Comparison of ENCODE assay signal across 8 cellular contexts in the genomic region with DNA sequence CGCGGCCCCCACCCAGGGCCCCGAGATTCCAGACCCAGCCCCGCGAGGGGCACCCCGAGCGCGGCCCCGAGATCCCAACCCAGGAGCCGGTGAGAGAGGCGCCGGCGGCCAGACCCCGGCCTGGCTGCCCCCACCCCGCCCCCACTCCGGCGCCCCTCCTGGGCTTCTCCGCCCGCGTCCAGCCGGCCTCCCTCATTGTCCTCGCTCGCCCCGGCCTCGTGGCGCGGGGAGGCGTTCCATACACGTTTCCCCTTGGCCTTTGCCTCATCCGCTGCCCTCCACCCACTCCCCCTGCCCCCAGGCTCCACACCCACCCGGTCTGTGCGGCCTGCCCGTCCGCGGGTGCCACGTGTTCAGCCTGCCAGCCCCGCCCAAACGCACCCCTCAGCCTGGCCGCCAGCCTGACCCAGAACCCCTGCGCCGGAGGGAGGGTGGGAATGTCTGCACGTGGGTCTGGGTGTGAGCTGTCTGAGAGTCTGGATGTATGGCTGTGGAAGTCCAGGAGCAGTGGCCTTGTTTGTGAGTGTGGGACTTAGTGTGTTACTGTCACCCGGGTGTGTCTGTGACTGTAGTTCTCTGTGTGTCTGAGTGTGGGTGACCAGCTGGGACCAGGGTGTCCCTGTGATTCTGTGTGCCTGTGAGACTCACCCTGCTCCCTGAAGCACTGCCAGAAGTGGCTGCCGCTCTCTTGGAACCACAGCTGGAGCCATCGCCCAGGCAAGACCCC. TPM values are rescaled to one million over a fixed set of nuclear protein-coding genes. Genes with fewer than 3 reads are reported as not detected.
DNase-seq lines count a peak whose midpoint lies in the region; ATAC-seq and TF ChIP-seq lines count a peak whose summit lies in the region.

No MANE protein-coding gene starts in this region.

- intact Hi-C loops in PC-3 (cut with micrococcal nuclease), result no loop called here
- intact Hi-C loops in body of pancreas (cut with DNase I), result no loop called here

- H3K9ac ChIP-seq in PC-3 (ENCODE audit: low read length), result peak overlapping the region; percentile 84

- CTCF ChIA-PET in AG04450 (lab: Charles Lee) (no interaction called here), PC-3 (lab: Charles Lee) (no interaction called here)

- H3K9me3 ChIP-seq in AG04450 (ENCODE audit: control insufficient read depth, insufficient read depth, low read length) (no peaks in the 10 kb centered on the region; the same call in 1 of the 2 replicates), PC-3 (ENCODE audit: low read length) (no peaks in the 10 kb centered on the region), body of pancreas (no peaks in the 10 kb centered on the region)

- H3K9me2 ChIP-seq in PC-3 (replicated peaks; ENCODE audit: low read length), result no peaks in the 10 kb centered on the region

- H4K20me1 ChIP-seq in PC-3 (ENCODE audit: low read length), result peaks cover 23% of the 10 kb centered on the region; the same call in 1 of the 2 replicates

- no peaks in the 10 kb centered on the region for H3F3A ChIP-seq in PC-3 (ENCODE audit: low read length, unreplicated experiment)

- H2AFZ ChIP-seq in PC-3 (ENCODE audit: low read length), result peak overlapping the region; percentile 80

- DNase-seq in AG04450 (ENCODE audit: low read depth, low spot score) (no peak), GM13976 (ENCODE audit: low spot score) (peak; percentile 71), PC-3 (peak; percentile 40), body of pancreas (peak; percentile 71 to 88 (median 79)), iris pigment epithelial cell (ENCODE audit: low read depth) (peak; percentile 63), NOMO-1 treated with dmso at 0.1 percent for 144 hours (lab: John Stamatoyannopoulos, UW; ENCODE audit: unreplicated experiment) (no peak)
- DNase-seq in stimulated activated CD4-positive, alpha-beta T cell treated with anti-CD3 and anti-CD28 coated beads, Interleukin-4, amount 100 ng/mL, for 1 hour, result peak; percentile 34

- H3K27me3 ChIP-seq in AG04450 (ENCODE audit: control insufficient read depth, insufficient read depth, low read length), result no peaks in the 10 kb centered on the region
- no peaks in the 10 kb centered on the region for H3K27me3 ChIP-seq in PC-3 (ENCODE audit: low read length)
- no peaks in the 10 kb centered on the region for H3K27me3 ChIP-seq in body of pancreas

- H3K27ac ChIP-seq in AG04450 (ENCODE audit: low read depth, low read length) (peak overlapping the region; percentile 57), PC-3 (ENCODE audit: low read length) (peak overlapping the region; percentile 66), body of pancreas (peak overlapping the region; percentile 73 to 83 (median 77))

- in situ Hi-C loops in GM13976 (cut with MboI; ENCODE audit: low sequenced_read_pairs, unreplicated experiment), result no loop called here

- 3 to 10% methylated on average over 4 to 25 of the region's 45 CpGs for WGBS in body of pancreas, 2 donors

- BruUV-seq in PC-3 (replicated peaks; lab: Mats Ljungman, UMichigan), result TSS peak; percentile 18

- peak overlapping the region; percentile 97 for H3K4me2 ChIP-seq in PC-3 (ENCODE audit: low read length)

- ATAC-seq in PC-3 (peak; percentile 16), body of pancreas (peak; percentile 52), HG03457 (IDR thresholded peaks at IDR 0.05; ENCODE audit: unreplicated experiment) (no peak)

- no peak for TF ChIP-seq CTCF in AG04450 (IDR thresholded peaks at IDR 0.05; ENCODE audit: low read depth, low read length)
- TF ChIP-seq CTCF in GM13976 (IDR thresholded peaks at IDR 0.05; ENCODE audit: borderline replicate concordance, control extremely low read depth, extremely low read depth, insufficient read depth, missing control alignments), result no peak
- TF ChIP-seq CTCF in PC-3 (conservative IDR thresholded peaks at IDR 0.05; ENCODE audit: low read depth, low read length), result no peak
- no peak for TF ChIP-seq CTCF in body of pancreas (IDR thresholded peaks at IDR 0.05)

- H3K4me1 ChIP-seq in PC-3 (ENCODE audit: insufficient read depth, low read length) (peaks cover 48% of the 10 kb centered on the region), body of pancreas (peaks cover 53% of the 10 kb centered on the region)

- POLR2A ChIA-PET in AG04450 (lab: Yijun Ruan, JAX), result interaction anchor here (0.7 to 1.2 kb wide), 2 partner anchors 10 to 57 kb away, joined by 3 to 5 read pairs; no protein-coding TSS in a partner anchor
- POLR2A ChIA-PET in PC-3 (lab: Charles Lee; ENCODE audit: unreplicated experiment), result no interaction called here

- H3K36me3 ChIP-seq in PC-3 (ENCODE audit: low read depth, low read length), result peaks cover 26% of the 10 kb centered on the region
- peaks cover 0 to 4% of the 10 kb centered on the region in 2 donors for H3K36me3 ChIP-seq in body of pancreas (replicated peaks in 1 of 2; ENCODE audit: insufficient read depth in 1 of 2, low read depth in 2 of 2)

- H3K79me2 ChIP-seq in PC-3 (ENCODE audit: low read length), result peaks cover 84% of the 10 kb centered on the region

- peak in 2 of 3 donors; percentile 20 to 40 for TF ChIP-seq POLR2A in body of pancreas (IDR thresholded peaks at IDR 0.05)

- peak overlapping the region; percentile 73 for H3K4me3 ChIP-seq in AG04450 (ENCODE audit: low read depth, low read length)
- peak overlapping the region; percentile 77 for H3K4me3 ChIP-seq in PC-3 (ENCODE audit: low read length)
- H3K4me3 ChIP-seq in body of pancreas, result peak overlapping the region; percentile 52 to 66

RNA-seq across cellular contexts. Expression of gene B4GALT2, which starts 0.7 kb away (rescaled TPM):
- 39.0 and 50.4 TPM in 2 replicates for polyA plus RNA-seq in AG04450 (2011; rRNA removed)
- 40.8 and 55.5 TPM in 2 replicates for polyA minus RNA-seq in AG04450 (2011; rRNA and poly(A)+ RNA removed)
- total RNA-seq in PC-3 (2014; rRNA removed) (103 and 136 TPM in 2 replicates), body of pancreas (10 to 100 TPM; 18.2 to 29.3 TPM)

RNA-seq across cellular contexts. Expression of gene ATP6V0B, which starts 4.9 kb away (rescaled TPM):
- 130 and 140 TPM in 2 replicates for polyA plus RNA-seq in AG04450 (2011; rRNA removed)
- 64.5 and 77.1 TPM in 2 replicates for polyA minus RNA-seq in AG04450 (2011; rRNA and poly(A)+ RNA removed)
- total RNA-seq in PC-3 (2014; rRNA removed), result 207 and 241 TPM in 2 replicates
- total RNA-seq in body of pancreas, result 100 to 1,000 TPM in 1 of 2 donors, 10 to 100 TPM in 1; 73.5 to 103 TPM

RNA-seq across cellular contexts. Expression of gene DPH2, which starts 9.9 kb away (rescaled TPM):
- polyA plus RNA-seq in AG04450 (2011; rRNA removed), result 17.9 and 22.2 TPM in 2 replicates
- polyA minus RNA-seq in AG04450 (2011; rRNA and poly(A)+ RNA removed), result 17.2 and 25.0 TPM in 2 replicates
- total RNA-seq in PC-3 (2014; rRNA removed) (46.3 and 59.0 TPM in 2 replicates), body of pancreas (10 to 100 TPM; 25.4 to 35.3 TPM)

RNA-seq across cellular contexts. Expression of gene CCDC24, which starts 11.7 kb away (rescaled TPM):
- polyA plus RNA-seq in AG04450 (2011; rRNA removed), result 1.1 and 1.6 TPM in 2 replicates
- 0.92 and 1.0 TPM in 2 replicates for polyA minus RNA-seq in AG04450 (2011; rRNA and poly(A)+ RNA removed)
- 10.1 and 21.9 TPM in 2 replicates for total RNA-seq in PC-3 (2014; rRNA removed)
- total RNA-seq in body of pancreas, result 10 to 100 TPM in 1 of 2 donors, 1 to 10 TPM in 1; 6.7 to 21.1 TPM

RNA-seq across cellular contexts. Expression of gene IPO13, which starts 32.9 kb away (rescaled TPM):
- polyA plus RNA-seq in AG04450 (2011; rRNA removed), result 11.2 and 16.1 TPM in 2 replicates
- polyA minus RNA-seq in AG04450 (2011; rRNA and poly(A)+ RNA removed), result 31.2 and 43.9 TPM in 2 replicates
- total RNA-seq in PC-3 (2014; rRNA removed) (33.7 and 45.4 TPM in 2 replicates), body of pancreas (10 to 100 TPM; 10.4 to 29.3 TPM)

Comparison
In these comparisons a context has a peak if more than half of its experiments do, and no peak if none do; other contexts are left out.
1. DNase-seq: peak in GM13976 (single experiment), PC-3 (single experiment), body of pancreas (4 of 4), iris pigment epithelial cell (single experiment) and stimulated activated CD4-positive, alpha-beta T cell treated with anti-CD3 and anti-CD28 coated beads, Interleukin-4, amount 100 ng/mL, for 1 hour (single experiment); none in AG04450 (single experiment) and NOMO-1 treated with dmso at 0.1 percent for 144 hours (single experiment).
2. Peak in every context shown above with its lines, with median percentiles within 50 percentile points of each other: H3K27ac ChIP-seq and H3K4me3 ChIP-seq.